In the genomic region with DNA sequence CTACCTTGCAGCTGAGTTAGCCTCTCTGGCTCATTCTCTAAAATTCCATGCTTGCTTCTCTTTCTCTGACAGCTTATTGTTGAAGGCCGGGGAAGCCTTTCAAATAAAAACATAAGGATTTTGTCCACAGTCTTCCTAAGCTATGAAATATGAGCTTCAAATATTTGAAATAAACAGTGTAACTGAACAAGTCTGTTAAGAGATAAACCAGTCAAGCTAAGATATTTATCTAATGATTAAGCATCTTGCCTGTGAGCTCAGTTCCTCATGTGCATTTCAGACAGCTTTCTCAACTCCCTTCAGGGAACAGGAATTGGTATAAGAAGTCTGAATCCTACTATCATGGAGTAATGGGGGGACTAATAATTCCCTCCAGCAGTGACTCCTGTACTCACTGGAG, we compare ENCODE assay signal across 34 cellular contexts.
"Had no signal": no experiment of that assay in that cellular context is flagged by ENCODE, and none has a peak within 500 bp of the region (broad histone marks: within the 10 kb centered on the region; RNA-seq: fewer than 3 reads in every experiment).

No MANE protein-coding gene starts in this region.

- H3K9me3 ChIP-seq: adrenal gland had no signal

- H3K36me3 ChIP-seq: adrenal gland, esophagus squamous epithelium, gastroesophageal sphincter, WERI-Rb-1 had no signal

- H3K27ac ChIP-seq: adrenal gland, body of pancreas, epithelial cell of prostate, esophagus squamous epithelium, gastroesophageal sphincter, WERI-Rb-1 had no signal

- H3K27me3 Mint-ChIP-seq: activated CD4-positive, alpha-beta memory T cell treated with anti-CD3 and anti-CD28 coated beads for 36 hours; activated CD8-positive, alpha-beta memory T cell treated with anti-CD3 and anti-CD28 coated beads, Interleukin-2, amount 10 ng/mL, durations not matched to agents 7 days and 5 days; activated naive CD8-positive, alpha-beta T cell treated with anti-CD3 and anti-CD28 coated beads, Interleukin-2, amount 50 U/mL, for 24 hours; T-helper 17 cell had no signal

- H3K4me1 Mint-ChIP-seq: activated B cell treated with CpG ODN at 0.5 μM for 24 hours; activated CD8-positive, alpha-beta memory T cell treated with anti-CD3 and anti-CD28 coated beads, Interleukin-2, amount 10 ng/mL, durations not matched to agents 7 days and 5 days; activated naive CD4-positive, alpha-beta T cell treated with anti-CD3 and anti-CD28 coated beads, Interleukin-2, amount 50 U/mL, for 24 hours; activated naive CD8-positive, alpha-beta T cell treated with anti-CD3 and anti-CD28 coated beads for 36 hours; activated naive CD8-positive, alpha-beta T cell treated with anti-CD3 and anti-CD28 coated beads, Interleukin-2, amount 50 U/mL, for 24 hours; T-helper 17 cell had no signal

- H3K36me3 Mint-ChIP-seq: activated CD8-positive, alpha-beta memory T cell treated with anti-CD3 and anti-CD28 coated beads, Interleukin-2, amount 10 ng/mL, durations not matched to agents 7 days and 5 days had no signal

- H3K4me3 ChIP-seq: adrenal gland, body of pancreas, esophagus squamous epithelium, gastroesophageal sphincter had no signal

- H3K27ac Mint-ChIP-seq: activated B cell treated with CpG ODN at 0.5 μM for 24 hours; activated CD4-positive, alpha-beta memory T cell treated with anti-CD3 and anti-CD28 coated beads for 36 hours; activated CD8-positive, alpha-beta memory T cell treated with anti-CD3 and anti-CD28 coated beads, Interleukin-2, amount 10 ng/mL, durations not matched to agents 7 days and 5 days; activated CD8-positive, alpha-beta T cell treated with anti-CD3 and anti-CD28 coated beads, Interleukin-2, amount 10 ng/mL, durations not matched to agents 7 days and 5 days; activated naive CD4-positive, alpha-beta T cell treated with anti-CD3 and anti-CD28 coated beads for 36 hours; activated naive CD4-positive, alpha-beta T cell treated with anti-CD3 and anti-CD28 coated beads, Interleukin-2, amount 50 U/mL, for 24 hours; activated naive CD8-positive, alpha-beta T cell treated with anti-CD3 and anti-CD28 coated beads for 36 hours; activated naive CD8-positive, alpha-beta T cell treated with anti-CD3 and anti-CD28 coated beads, Interleukin-2, amount 50 U/mL, for 24 hours; activated T-helper 1 cell treated with anti-CD3 and anti-CD28 coated beads, Interleukin-12 subunit alpha, Interleukin-12 subunit beta, Interleukin-2, Interleukin-4 antibody, amounts not matched to agents 30 ng/mL and 10 ng/mL and 1 ng/mL, durations not matched to agents 14 hours and 24 hours and 36 hours; activated T-helper 2 cell treated with anti-CD3 and anti-CD28 coated beads, Interferon-gamma antibody, Interleukin-2, Interleukin-4, amounts not matched to agents 10 μg/mL and 5 μg/mL and 100 μg/mL, durations not matched to agents 14 hours and 24 hours and 36 hours; effector memory CD8-positive, alpha-beta T cell; T-helper 17 cell; T-helper 2 cell treated with Interferon-gamma antibody and Interleukin-4, amounts not matched to agents 5 μg/mL and 100 μg/mL, for 36 hours had no signal

- H3K27me3 ChIP-seq: adrenal gland, body of pancreas, esophagus squamous epithelium, gastroesophageal sphincter had no signal

- ATAC-seq: activated CD4-positive, CD25-positive, alpha-beta regulatory T cell treated with anti-CD3 and anti-CD28 coated beads, Interleukin-2, amount 50 U/mL, for 24 hours; activated CD8-positive, alpha-beta memory T cell treated with anti-CD3 and anti-CD28 coated beads, Interleukin-2, amount 10 ng/mL, durations not matched to agents 7 days and 5 days; activated CD8-positive, alpha-beta T cell treated with anti-CD3 and anti-CD28 coated beads, Interleukin-2, amount 10 ng/mL, durations not matched to agents 7 days and 5 days; activated naive CD8-positive, alpha-beta T cell treated with anti-CD3 and anti-CD28 coated beads, Interleukin-2, amount 50 U/mL, for 24 hours; body of pancreas; effector memory CD8-positive, alpha-beta T cell; gastroesophageal sphincter; T-helper 17 cell had no signal

- H3K4me1 ChIP-seq: body of pancreas, esophagus squamous epithelium, gastroesophageal sphincter had no signal

- H3K4me3 Mint-ChIP-seq: activated B cell treated with CpG ODN at 0.5 μM for 24 hours; activated CD4-positive, alpha-beta memory T cell treated with anti-CD3 and anti-CD28 coated beads for 36 hours; activated CD8-positive, alpha-beta memory T cell treated with anti-CD3 and anti-CD28 coated beads, Interleukin-2, amount 10 ng/mL, durations not matched to agents 7 days and 5 days; activated CD8-positive, alpha-beta T cell treated with anti-CD3 and anti-CD28 coated beads, Interleukin-2, amount 10 ng/mL, durations not matched to agents 7 days and 5 days; activated naive CD4-positive, alpha-beta T cell treated with anti-CD3 and anti-CD28 coated beads for 36 hours; activated naive CD4-positive, alpha-beta T cell treated with anti-CD3 and anti-CD28 coated beads, Interleukin-2, amount 50 U/mL, for 24 hours; activated naive CD8-positive, alpha-beta T cell treated with anti-CD3 and anti-CD28 coated beads for 36 hours; activated naive CD8-positive, alpha-beta T cell treated with anti-CD3 and anti-CD28 coated beads, Interleukin-2, amount 50 U/mL, for 24 hours; activated T-helper 1 cell treated with anti-CD3 and anti-CD28 coated beads, Interleukin-12 subunit alpha, Interleukin-12 subunit beta, Interleukin-2, Interleukin-4 antibody, amounts not matched to agents 30 ng/mL and 10 ng/mL and 1 ng/mL, durations not matched to agents 14 hours and 24 hours and 36 hours; effector memory CD8-positive, alpha-beta T cell; T-helper 17 cell; T-helper 2 cell treated with Interferon-gamma antibody and Interleukin-4, amounts not matched to agents 5 μg/mL and 100 μg/mL, for 36 hours had no signal

- DNase-seq: activated B cell treated with CpG ODN at 0.5 μM for 24 hours; activated CD4-positive, alpha-beta memory T cell treated with anti-CD3 and anti-CD28 coated beads for 36 hours; activated CD4-positive, alpha-beta T cell treated with anti-CD3 and anti-CD28 coated beads for 48 hours; activated CD8-positive, alpha-beta memory T cell treated with anti-CD3 and anti-CD28 coated beads, Interleukin-2, amount 10 ng/mL, durations not matched to agents 7 days and 5 days; activated CD8-positive, alpha-beta memory T cell treated with anti-CD3 and anti-CD28 coated beads, Interleukin-2, amount 50 U/mL, for 4 hours; activated CD8-positive, alpha-beta T cell treated with anti-CD3 and anti-CD28 coated beads, Interleukin-2, amount 10 ng/mL, durations not matched to agents 7 days and 5 days; activated effector memory CD4-positive, alpha-beta T cell treated with anti-CD3 and anti-CD28 coated beads, Interleukin-2, amount 50 U/mL, for 16 hours; activated naive CD4-positive, alpha-beta T cell treated with anti-CD3 and anti-CD28 coated beads for 36 hours; activated naive CD8-positive, alpha-beta T cell treated with anti-CD3 and anti-CD28 coated beads for 36 hours; activated naive CD8-positive, alpha-beta T cell treated with anti-CD3 and anti-CD28 coated beads, Interleukin-2, amount 50 U/mL, for 24 hours; activated T-cell treated with anti-CD3 and anti-CD28 coated beads, Interleukin-2, amount 50 U/mL, for 1 hour; activated T-cell treated with anti-CD3 and anti-CD28 coated beads, Interleukin-2, amount 50 U/mL, for 48 hours; adrenal gland; amygdala; aorta; body of pancreas; caudate nucleus; cortex of kidney; dermis blood vessel endothelial cell; effector CD4-positive, alpha-beta T cell; effector memory CD8-positive, alpha-beta T cell; esophagus squamous epithelium; foreskin melanocyte; T-helper 1 cell; T-helper 17 cell; T1000; WERI-Rb-1 had no signal
